8 cellular contexts compared by ENCODE assay signal in genomic region chr3:15859507-15860013, GRCh38.
DNase-seq lines count a peak whose midpoint lies in the region; ATAC-seq and TF ChIP-seq lines count a peak whose summit lies in the region.

No MANE protein-coding gene starts in this region.

- peaks cover 21% of the 10 kb centered on the region for H3K4me1 Mint-ChIP-seq in activated CD4-positive, alpha-beta memory T cell treated with anti-CD3 and anti-CD28 coated beads for 36 hours (ENCODE audit: low read depth)

- H3K27me3 ChIP-seq in duodenal mucosa (ENCODE audit: control insufficient read depth in 1 of 2, insufficient read depth in 2 of 2, low read length in 2 of 2): no peaks in the 10 kb centered on the region
- H3K27me3 ChIP-seq in lung (ENCODE audit: control insufficient read depth, insufficient read depth): no peaks in the 10 kb centered on the region

- H3K36me3 ChIP-seq in duodenal mucosa (ENCODE audit: control insufficient read depth in 1 of 2, insufficient read depth in 2 of 2, low read length in 2 of 2) (no peaks in the 10 kb centered on the region), lung (ENCODE audit: control insufficient read depth in 2 of 2, insufficient read depth in 2 of 2, low read length in 2 of 2) (no peaks in the 10 kb centered on the region)

- CTCF ChIA-PET in activated CD4-positive, alpha-beta memory T cell treated with anti-CD3 and anti-CD28 coated beads for 36 hours (lab: Charles Lee): no interaction called here

- intact Hi-C loops in activated CD4-positive, alpha-beta memory T cell treated with anti-CD3 and anti-CD28 coated beads for 36 hours (cut with micrococcal nuclease): loop anchor here (1.0 to 5.0 kb wide), 4 partner anchors 229 to 761 kb away; partner anchors contain the start of genes BTD, CAPN7, HACL1 and RBSN

- peaks cover 8% of the 10 kb centered on the region for H3K36me3 Mint-ChIP-seq in activated CD4-positive, alpha-beta memory T cell treated with anti-CD3 and anti-CD28 coated beads for 36 hours

- peak; percentile 79 for ATAC-seq in GM19351 (IDR thresholded peaks at IDR 0.05; ENCODE audit: unreplicated experiment)
- peak; percentile 54 for ATAC-seq in HG03469 (IDR thresholded peaks at IDR 0.05; ENCODE audit: unreplicated experiment)
- ATAC-seq in lung (ENCODE audit: insufficient read depth, low FRiP score): peak; percentile 94

- no peaks in the 10 kb centered on the region for H3K27me3 Mint-ChIP-seq in activated CD4-positive, alpha-beta memory T cell treated with anti-CD3 and anti-CD28 coated beads for 36 hours

- H3K9me3 ChIP-seq in duodenal mucosa (ENCODE audit: control insufficient read depth in 1 of 2, low read length in 2 of 2): no peaks in the 10 kb centered on the region
- no peaks in the 10 kb centered on the region for H3K9me3 ChIP-seq in lung (ENCODE audit: control insufficient read depth in 2 of 2, insufficient read depth in 1 of 2, low read length in 1 of 2)

- TF ChIP-seq CTCF in C4-2B (conservative IDR thresholded peaks at IDR 0.05): no peak
- TF ChIP-seq CTCF in lung (IDR thresholded peaks at IDR 0.05; ENCODE audit: control extremely low read depth, extremely low read depth): no peak

- H3K4me3 ChIP-seq in duodenal mucosa (ENCODE audit: low read depth in 1 of 2, low read length in 2 of 2) (peak overlapping the region; percentile 70 to 82), lung (peak overlapping the region; percentile 88)

- H3K27ac ChIP-seq in C4-2B: peak overlapping the region; percentile 91
- peak overlapping the region; percentile 73 for H3K27ac ChIP-seq in duodenal mucosa (ENCODE audit: low read depth, low read length)
- peak overlapping the region; percentile 79 to 82 for H3K27ac ChIP-seq in lung (ENCODE audit: low read depth in 1 of 2, low read length in 1 of 2)

- peak; percentile 89 for DNase-seq in NCI-H748 (lab: John Stamatoyannopoulos, UW; ENCODE audit: unreplicated experiment)
- peak; percentile 82 for DNase-seq in activated CD4-positive, alpha-beta memory T cell treated with anti-CD3 and anti-CD28 coated beads for 36 hours
- DNase-seq in lung (ENCODE audit: low spot score): peak; percentile 81
- DNase-seq in stimulated activated CD4-positive, alpha-beta T cell treated with anti-CD3 and anti-CD28 coated beads, TNF-alpha, amount 100 ng/mL, for 1 hour (ENCODE audit: low read depth in 3 of 3, low spot score in 1 of 3): peak; percentile 28 to 69 (median 40)

- no peaks in the 10 kb centered on the region for H3K9me3 Mint-ChIP-seq in activated CD4-positive, alpha-beta memory T cell treated with anti-CD3 and anti-CD28 coated beads for 36 hours

- POLR2A ChIA-PET in activated CD4-positive, alpha-beta memory T cell treated with anti-CD3 and anti-CD28 coated beads for 36 hours (lab: Charles Lee): interaction anchor here (1.0 kb wide), 2 partner anchors 14 to 63 kb away, joined by 3 to 4 read pairs; no protein-coding TSS in a partner anchor

- peak overlapping the region; percentile 96 for H3K4me3 Mint-ChIP-seq in activated CD4-positive, alpha-beta memory T cell treated with anti-CD3 and anti-CD28 coated beads for 36 hours

- peaks cover 7 to 15% of the 10 kb centered on the region in 2 donors for H3K4me1 ChIP-seq in duodenal mucosa (ENCODE audit: control insufficient read depth in 1 of 2, insufficient read depth in 2 of 2, low read length in 2 of 2)
- peaks cover 0 to 3% of the 10 kb centered on the region in 2 donors for H3K4me1 ChIP-seq in lung (ENCODE audit: control insufficient read depth in 2 of 2, insufficient read depth in 2 of 2, low read length in 2 of 2)

- H3K27ac Mint-ChIP-seq in activated CD4-positive, alpha-beta memory T cell treated with anti-CD3 and anti-CD28 coated beads for 36 hours: peak overlapping the region; percentile 91

- 0 to 1% methylated on average over 18 to 70 of the region's 73 CpGs for WGBS in lung, 2 donors

- peak overlapping the region; percentile 21 to 73 for H3K9ac ChIP-seq in duodenal mucosa (ENCODE audit: low read depth in 1 of 2, low read length in 2 of 2)

Comparison
In these comparisons a context has a peak if more than half of its experiments do, and no peak if none do; other contexts are left out.
1. Peak in every context shown above with its lines: DNase-seq, ATAC-seq, H3K4me3 ChIP-seq and H3K27ac ChIP-seq.